Comparison of ENCODE assay signal across 6 cellular contexts in the genomic region with DNA sequence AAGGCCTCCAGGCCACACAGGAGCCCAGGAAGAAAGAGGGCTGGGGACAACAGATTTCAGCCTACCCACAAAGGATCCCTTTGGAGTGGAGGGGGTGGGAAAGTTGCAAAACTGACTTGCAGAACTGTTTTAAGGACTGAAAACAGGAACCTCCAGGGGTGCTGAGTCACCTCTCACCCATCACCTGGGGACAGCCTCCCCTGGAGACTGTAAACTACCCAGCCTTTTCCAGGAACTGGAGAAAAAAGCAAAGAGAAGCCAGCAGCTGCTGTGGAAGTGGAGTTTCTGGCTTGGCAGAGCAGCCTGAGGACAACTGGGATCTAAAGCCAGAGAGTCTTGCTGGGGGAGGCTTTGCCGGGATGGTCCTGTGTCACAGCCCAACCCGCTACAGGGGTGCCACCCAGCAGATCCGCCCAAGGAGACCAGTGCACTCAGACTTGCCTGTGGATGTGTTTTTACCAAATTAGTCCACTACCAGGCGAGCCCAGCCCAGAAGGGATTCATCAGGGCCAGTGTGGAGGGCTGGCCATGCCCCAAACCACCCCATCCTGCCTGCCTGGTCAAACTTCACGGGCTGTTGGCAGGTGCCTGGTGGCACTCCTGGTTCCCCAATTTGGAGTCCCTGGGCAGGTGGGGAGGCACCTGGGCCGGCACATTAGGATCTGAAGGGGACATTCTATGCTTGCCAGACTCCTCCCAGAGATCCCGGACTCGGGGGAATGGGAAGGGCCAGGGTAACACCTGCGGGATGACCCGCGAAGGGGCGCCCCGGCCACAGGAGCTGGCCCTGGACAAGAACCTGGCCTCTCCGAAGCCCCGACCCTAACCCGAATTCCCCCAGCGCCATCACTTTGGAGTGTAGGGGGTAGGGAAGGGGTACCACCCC. TPM values are rescaled to one million over a fixed set of nuclear protein-coding genes. Genes with fewer than 3 reads are reported as not detected.
DNase-seq lines count a peak whose midpoint lies in the region; ATAC-seq and TF ChIP-seq lines count a peak whose summit lies in the region.

No MANE protein-coding gene starts in this region.

- no peaks in the 10 kb centered on the region for H3K9me3 Mint-ChIP-seq in CD8-positive, alpha-beta T cell

- intact Hi-C loops in CD8-positive, alpha-beta T cell (cut with DNase I, micrococcal nuclease): loop anchor here (5.0 to 10.0 kb wide), 3 partner anchors 160 to 527 kb away; partner anchors contain the start of genes EME2 (in 1 of the 2), MRPS34 (in 1 of the 2), NME3 (in 1 of the 2) and NUBP2 (in 1 of the 2)
- intact Hi-C loops in aorta (cut with DNase I) (no loop called here), head of caudate nucleus (cut with DNase I) (no loop called here)

- H3K27ac ChIP-seq in CD8-positive, alpha-beta T cell (ENCODE audit: low read depth, low read length): no peak overlapping the region
- no peak overlapping the region for H3K27ac ChIP-seq in SK-N-MC
- no peak overlapping the region for H3K27ac ChIP-seq in iPS DF 6.9 (ENCODE audit: low read length)
- H3K27ac ChIP-seq in aorta (ENCODE audit: low read depth in 1 of 2, low read length in 2 of 2): peak overlapping the region in 1 of 2 donors; percentile 6

- no peak for TF ChIP-seq CTCF in CD8-positive, alpha-beta T cell (IDR thresholded peaks at IDR 0.05)

- no peaks in the 10 kb centered on the region for H3K9me3 ChIP-seq in CD8-positive, alpha-beta T cell (ENCODE audit: low read length)
- no peaks in the 10 kb centered on the region for H3K9me3 ChIP-seq in SK-N-MC (ENCODE audit: low read depth, low read length)
- H3K9me3 ChIP-seq in iPS DF 6.9 (ENCODE audit: control insufficient read depth, insufficient read depth, low read length): no peaks in the 10 kb centered on the region
- no peaks in the 10 kb centered on the region for H3K9me3 ChIP-seq in aorta (ENCODE audit: control insufficient read depth, low read length)

- WGBS in iPS DF 6.9 (ENCODE audit: insufficient coverage, insufficient read length): no CpG with 5 or more reads among the region's 17 CpGs
- 7 to 8% methylated on average over 8 to 17 of the region's 17 CpGs for WGBS in aorta, 2 donors

- H3K4me1 Mint-ChIP-seq in CD8-positive, alpha-beta T cell (ENCODE audit: low read depth): peaks cover 11% of the 10 kb centered on the region

- no peaks in the 10 kb centered on the region for H3K27me3 Mint-ChIP-seq in CD8-positive, alpha-beta T cell (ENCODE audit: low read depth)

- H3K4me1 ChIP-seq in CD8-positive, alpha-beta T cell (ENCODE audit: insufficient read depth, low read length): peaks cover 13% of the 10 kb centered on the region
- H3K4me1 ChIP-seq in iPS DF 6.9 (ENCODE audit: control insufficient read depth, insufficient read depth, low read length) (peaks cover 3% of the 10 kb centered on the region; the same call in 1 of the 2 replicates), aorta (ENCODE audit: control insufficient read depth in 1 of 2, insufficient read depth in 2 of 2, low read length in 2 of 2) (no peaks in the 10 kb centered on the region)

- no peak for DNase-seq in CD8-positive, alpha-beta T cell
- no peak for DNase-seq in SK-N-MC (ENCODE audit: low read depth, low spot score)
- no peak for DNase-seq in iPS DF 6.9 (ENCODE audit: low read depth, low spot score)
- peak in 1 of 2 donors; percentile 78 for DNase-seq in aorta
- DNase-seq in head of caudate nucleus: no peak
- DNase-seq in DMS 273 treated with DMSO at 0.1 percent for 48 hours (lab: John Stamatoyannopoulos, UW): no peak

- no peak for ATAC-seq in CD8-positive, alpha-beta T cell
- peak; percentile 31 for ATAC-seq in aorta (ENCODE audit: low FRiP score)

- H3K27me3 ChIP-seq in CD8-positive, alpha-beta T cell (ENCODE audit: insufficient read depth, low read length): no peaks in the 10 kb centered on the region
- H3K27me3 ChIP-seq in iPS DF 6.9 (ENCODE audit: control insufficient read depth, insufficient read depth, low read length) (no peaks in the 10 kb centered on the region), aorta (ENCODE audit: control insufficient read depth in 1 of 2, insufficient read depth in 2 of 2, low read length in 1 of 2) (no peaks in the 10 kb centered on the region)

- CTCF ChIA-PET in CD8-positive, alpha-beta T cell (lab: Charles Lee): interaction anchor here (1.0 to 2.3 kb wide), 4 partner anchors 12 to 78 kb away, joined by 3 to 7 read pairs (median 4); partner anchors contain the start of gene RPS2

- H3K4me3 ChIP-seq in CD8-positive, alpha-beta T cell (ENCODE audit: low read depth, low read length): peak overlapping the region; percentile 94
- peak overlapping the region; percentile 96 for H3K4me3 ChIP-seq in SK-N-MC
- H3K4me3 ChIP-seq in iPS DF 6.9 (ENCODE audit: low read length): peak overlapping the region; percentile 50
- peak overlapping the region; percentile 7 to 64 for H3K4me3 ChIP-seq in aorta (ENCODE audit: low read length in 2 of 2)

- H3K9ac ChIP-seq in SK-N-MC (ENCODE audit: insufficient read length): peak overlapping the region; percentile 77

- H3K27ac Mint-ChIP-seq in CD8-positive, alpha-beta T cell: no peak overlapping the region

- H3K36me3 Mint-ChIP-seq in CD8-positive, alpha-beta T cell: peaks cover 15% of the 10 kb centered on the region

- no peaks in the 10 kb centered on the region for H3K36me3 ChIP-seq in CD8-positive, alpha-beta T cell (ENCODE audit: insufficient read depth, low read length)
- H3K36me3 ChIP-seq in SK-N-MC (ENCODE audit: insufficient read depth, low read length) (no peaks in the 10 kb centered on the region; the same call in 1 of the 2 replicates), iPS DF 6.9 (ENCODE audit: control insufficient read depth, insufficient read depth, low read length) (peaks cover 16% of the 10 kb centered on the region), aorta (ENCODE audit: control insufficient read depth in 1 of 2, insufficient read depth in 2 of 2, low read length in 1 of 2) (peaks cover 0 to 4% of the 10 kb centered on the region in 2 donors)

- H3K4me3 Mint-ChIP-seq in CD8-positive, alpha-beta T cell: peak overlapping the region; percentile 85

- POLR2A ChIA-PET in CD8-positive, alpha-beta T cell (lab: Charles Lee): interaction anchor here (1.5 to 2.5 kb wide), 2 partner anchors 23 to 213 kb away, joined by 4 to 12 read pairs; partner anchors contain the start of genes RPS2 and TRAF7

RNA-seq across cellular contexts. Expression of gene MSRB1, which starts 0.8 kb away (rescaled TPM):
- total RNA-seq in CD8-positive, alpha-beta T cell: 1 to 10 TPM; 1.9 to 3.0 TPM
- 10 to 100 TPM; 19.5 to 34.6 TPM for total RNA-seq in aorta
- 10 to 100 TPM; 52.7 to 56.6 TPM for polyA plus RNA-seq in aorta

RNA-seq across cellular contexts. Expression of gene RPL3L, which starts 12.3 kb away (rescaled TPM):
- total RNA-seq in CD8-positive, alpha-beta T cell: not detected
- not detected for total RNA-seq in aorta
- polyA plus RNA-seq in aorta: not detected

RNA-seq across cellular contexts. Expression of gene NDUFB10, which starts 17.2 kb away (rescaled TPM):
- 10 to 100 TPM; 36.2 to 38.4 TPM for total RNA-seq in CD8-positive, alpha-beta T cell
- 10 to 100 TPM; 80.5 to 88.1 TPM for total RNA-seq in aorta
- polyA plus RNA-seq in aorta: 100 to 1,000 TPM; 178 to 268 TPM

RNA-seq across cellular contexts. Expression of gene RPS2, which starts 22.5 kb away (rescaled TPM):
- total RNA-seq in CD8-positive, alpha-beta T cell: 1,000 to 10,000 TPM; 4,060 to 4,094 TPM
- total RNA-seq in aorta: 1,000 to 10,000 TPM; 1,132 to 1,263 TPM
- 1,000 to 10,000 TPM; 1,596 to 2,049 TPM for polyA plus RNA-seq in aorta

RNA-seq across cellular contexts. Expression of gene HS3ST6, which starts 24.0 kb away (rescaled TPM):
- not detected for total RNA-seq in CD8-positive, alpha-beta T cell
- total RNA-seq in aorta: not detected
- polyA plus RNA-seq in aorta: 1 to 10 TPM in 1 of 2 donors, not detected in 1; 1.1 TPM

Comparison
In these comparisons a context has a peak if more than half of its experiments do, and no peak if none do; other contexts are left out.
1. H3K4me3 ChIP-seq: peak in every context shown above with its lines; median percentile 96 in SK-N-MC; 94 in CD8-positive, alpha-beta T cell; 50 in iPS DF 6.9; 36 in aorta.
2. RNA of gene MSRB1, which starts 0.8 kb away (total RNA-seq): 19.5 to 34.6 TPM in aorta; 1.9 to 3.0 TPM in CD8-positive, alpha-beta T cell; every median in the first group is over 4 times any median in the second.
3. intact Hi-C loops: an anchor here in CD8-positive, alpha-beta T cell (5.0 to 10.0 kb wide); none called in aorta and head of caudate nucleus.